8 cellular contexts compared by ENCODE assay signal in genomic region chr1:94931254-94931841, GRCh38.
"Had no signal": no experiment of that assay in that cellular context is flagged by ENCODE, and none has a peak within 500 bp of the region (broad histone marks: within the 10 kb centered on the region; RNA-seq: fewer than 3 reads in every experiment).

No MANE protein-coding gene starts in this region.

- H3K9me3 Mint-ChIP-seq: IgD-negative memory B cell had no signal

- FAIRE-seq: H54, HepG2 had no signal

- H3K9ac ChIP-seq: KMS-11 had no signal

- H3K4me3 Mint-ChIP-seq: H9, IgD-negative memory B cell had no signal

- DNase-seq: GOT3, H9, HCEC 1CT had no signal

- H3K27ac Mint-ChIP-seq: H9, IgD-negative memory B cell had no signal

- H3K27ac ChIP-seq: HL-60, KMS-11 had no signal

- ATAC-seq: HepG2 had no signal

- H3K4me2 ChIP-seq: KMS-11 had no signal
